In genomic region chr17:17445925-17446665, GRCh38 we compare ENCODE assay signal across 10 cellular contexts. TPM values are rescaled to one million over a fixed set of nuclear protein-coding genes. Genes with fewer than 3 reads are reported as not detected.
A peak's percentile ranks its signal among the peaks of the same experiment; 100 is the strongest.
DNase-seq lines count a peak whose midpoint lies in the region; ATAC-seq and TF ChIP-seq lines count a peak whose summit lies in the region.
"Had no signal": no experiment of that assay in that cellular context is flagged by ENCODE, and none has a peak within 500 bp of the region (broad histone marks: within the 10 kb centered on the region; RNA-seq: fewer than 3 reads in every experiment).

No MANE protein-coding gene starts in this region.

- POLR2A ChIA-PET in BJ (lab: Charles Lee), result no interaction called here
- POLR2A ChIA-PET in CD8-positive, alpha-beta T cell (lab: Charles Lee), result no interaction called here

- peak; percentile 16; the same call in 1 of the 2 replicates for TF ChIP-seq CTCF in BJ (IDR thresholded peaks at IDR 0.05; ENCODE audit: insufficient read depth, low read depth, low read length)
- TF ChIP-seq CTCF in LNCaP clone FGC (IDR thresholded peaks at IDR 0.05; ENCODE audit: control insufficient read depth, extremely low read depth, insufficient read depth), result no peak
- TF ChIP-seq CTCF in chondrocyte (IDR thresholded peaks at IDR 0.05), result no peak
- TF ChIP-seq CTCF in CD8-positive, alpha-beta T cell (IDR thresholded peaks at IDR 0.05), result no peak

- peaks cover 1% of the 10 kb centered on the region for H3K36me3 Mint-ChIP-seq in chondrocyte (ENCODE audit: low read depth)
- H3K36me3 Mint-ChIP-seq in CD8-positive, alpha-beta T cell, result no peaks in the 10 kb centered on the region

- H3K27me3 ChIP-seq in BJ (ENCODE audit: control insufficient read depth, insufficient read depth, low read length) (no peaks in the 10 kb centered on the region), H7 (ENCODE audit: control insufficient read depth, insufficient read depth, low read length) (no peaks in the 10 kb centered on the region)
- no peaks in the 10 kb centered on the region for H3K27me3 ChIP-seq in CD8-positive, alpha-beta T cell (ENCODE audit: insufficient read depth, low read length)

- intact Hi-C loops in CD8-positive, alpha-beta T cell (cut with DNase I, micrococcal nuclease), result no loop called here

- H3K36me3 ChIP-seq in BJ (ENCODE audit: control insufficient read depth, insufficient read depth, low read length) (no peaks in the 10 kb centered on the region), H7 (replicated peaks; ENCODE audit: control insufficient read depth, insufficient read depth, low read length) (no peaks in the 10 kb centered on the region)
- H3K36me3 ChIP-seq in CD8-positive, alpha-beta T cell (ENCODE audit: insufficient read depth, low read length), result no peaks in the 10 kb centered on the region
- H3K36me3 ChIP-seq: thoracic aorta had no signal

- H3K4me1 Mint-ChIP-seq in chondrocyte (ENCODE audit: low read depth), result peaks cover 13% of the 10 kb centered on the region
- no peaks in the 10 kb centered on the region for H3K4me1 Mint-ChIP-seq in CD8-positive, alpha-beta T cell (ENCODE audit: low read depth)

- peak; percentile 97 for DNase-seq in BJ (ENCODE audit: low read depth)
- DNase-seq in LNCaP clone FGC (ENCODE audit: low read depth), result peak; percentile 95
- no peak for DNase-seq in chondrocyte (ENCODE audit: low spot score)
- peak; percentile 95 for DNase-seq in myocyte (ENCODE audit: low read depth)
- DNase-seq in NCI-H128 (lab: John Stamatoyannopoulos, UW; ENCODE audit: unreplicated experiment), result no peak
- DNase-seq in H7, result no peak
- no peak for DNase-seq in inferior parietal cortex (ENCODE audit: extremely low spot score)
- DNase-seq in CD8-positive, alpha-beta T cell, result no peak

- no peaks in the 10 kb centered on the region for H3K9me3 ChIP-seq in CD8-positive, alpha-beta T cell (ENCODE audit: low read length)
- H3K9me3 ChIP-seq: thoracic aorta had no signal

- H3K4me3 ChIP-seq in BJ (ENCODE audit: low read depth, low read length) (no peak overlapping the region), LNCaP clone FGC (ENCODE audit: low read depth, low read length) (no peak overlapping the region), H7 (ENCODE audit: insufficient read depth, low read depth, low read length) (no peak overlapping the region)
- H3K4me3 ChIP-seq in CD8-positive, alpha-beta T cell (ENCODE audit: low read depth, low read length), result no peak overlapping the region
- H3K4me3 ChIP-seq: thoracic aorta had no signal

- H3K27ac ChIP-seq in CD8-positive, alpha-beta T cell (ENCODE audit: low read depth, low read length), result no peak overlapping the region
- H3K27ac ChIP-seq: thoracic aorta had no signal

- peaks cover 2% of the 10 kb centered on the region for H3K27me3 Mint-ChIP-seq in chondrocyte (ENCODE audit: low read depth)
- H3K27me3 Mint-ChIP-seq in CD8-positive, alpha-beta T cell (ENCODE audit: low read depth), result no peaks in the 10 kb centered on the region

- no peak for ATAC-seq in CD8-positive, alpha-beta T cell

- H3K4me1 ChIP-seq in CD8-positive, alpha-beta T cell (ENCODE audit: insufficient read depth, low read length), result no peaks in the 10 kb centered on the region

- CTCF ChIA-PET in BJ (lab: Yijun Ruan, JAX), result interaction anchor here (1.0 to 1.6 kb wide), 3 partner anchors 9 to 190 kb away, joined by 3 to 6 read pairs (median 3); partner anchors contain the start of gene RASD1
- CTCF ChIA-PET in CD8-positive, alpha-beta T cell (lab: Charles Lee), result interaction anchor here (3.1 to 6.4 kb wide), 2 partner anchors 91 to 92 kb away, joined by 21 to 31 read pairs; no protein-coding TSS in a partner anchor

- peak overlapping the region; percentile 17 for H3K4me3 Mint-ChIP-seq in chondrocyte (ENCODE audit: unreplicated experiment)
- H3K4me3 Mint-ChIP-seq in CD8-positive, alpha-beta T cell, result no peak overlapping the region
- H3K4me3 Mint-ChIP-seq: IgD-negative memory B cell had no signal

- H3K9me3 Mint-ChIP-seq in chondrocyte (ENCODE audit: low read depth), result peaks cover 4% of the 10 kb centered on the region
- peaks cover 2% of the 10 kb centered on the region for H3K9me3 Mint-ChIP-seq in CD8-positive, alpha-beta T cell

- peak overlapping the region; percentile 55 for H3K27ac Mint-ChIP-seq in chondrocyte (ENCODE audit: unreplicated experiment)
- H3K27ac Mint-ChIP-seq in CD8-positive, alpha-beta T cell, result no peak overlapping the region
- H3K27ac Mint-ChIP-seq: IgD-negative memory B cell had no signal

RNA-seq across cellular contexts. Expression of gene MED9, which starts 30.7 kb away (rescaled TPM):
- polyA plus RNA-seq in BJ (2011; rRNA removed), result 10.6 and 11.7 TPM in 2 replicates
- polyA minus RNA-seq in BJ (2011; rRNA and poly(A)+ RNA removed), result 7.2 and 8.1 TPM in 2 replicates
- total RNA-seq in chondrocyte (6.7 to 7.9 TPM (median 7.9 TPM) in 3 replicates), myocyte (17.1 and 22.4 TPM in 2 replicates)
- polyA plus RNA-seq in myocyte (2012), result 12.1 TPM
- total RNA-seq in H7 (2014; rRNA removed; shearing (Covaris generic)), result 28.9 and 31.3 TPM in 2 replicates
- total RNA-seq in CD8-positive, alpha-beta T cell, result 10 to 100 TPM; 35.4 to 35.9 TPM

RNA-seq across cellular contexts. Expression of gene RASD1, which starts 50.1 kb away (rescaled TPM):
- 0.83 and 0.90 TPM in 2 replicates for polyA plus RNA-seq in BJ (2011; rRNA removed)
- polyA minus RNA-seq in BJ (2011; rRNA and poly(A)+ RNA removed), result 0.26 and 1.1 TPM in 2 replicates
- total RNA-seq in chondrocyte, result 0.31 to 0.72 TPM (median 0.42 TPM) in 3 replicates
- 0.94 and 2.7 TPM in 2 replicates for total RNA-seq in myocyte
- polyA plus RNA-seq in myocyte (2012), result 0.57 TPM
- total RNA-seq in H7 (2014; rRNA removed; shearing (Covaris generic)), result 5.3 and 5.6 TPM in 2 replicates
- 1 to 10 TPM; 2.8 to 2.9 TPM for total RNA-seq in CD8-positive, alpha-beta T cell

Comparison
In these comparisons a context has a peak if more than half of its experiments do, and no peak if none do; other contexts are left out.
1. DNase-seq: peak in BJ (single experiment), LNCaP clone FGC (single experiment) and myocyte (single experiment); none in chondrocyte (single experiment), NCI-H128 (single experiment), H7 (single experiment), inferior parietal cortex (single experiment) and CD8-positive, alpha-beta T cell (0 of 7).